Comparison of ENCODE assay signal across 8 cellular contexts in genomic region chr19:52923782-52924593, GRCh38. TPM values are rescaled to one million over a fixed set of nuclear protein-coding genes. Genes with fewer than 3 reads are reported as not detected.
DNase-seq lines count a peak whose midpoint lies in the region; ATAC-seq and TF ChIP-seq lines count a peak whose summit lies in the region.

No MANE protein-coding gene starts in this region.

- no peaks in the 10 kb centered on the region for H3K36me3 ChIP-seq in right lobe of liver
- no peaks in the 10 kb centered on the region for H3K36me3 ChIP-seq in thymus (ENCODE audit: control insufficient read depth, insufficient read depth)

- 39% methylated on average over 13 of the region's 18 CpGs for WGBS in right lobe of liver (ENCODE audit: insufficient coverage, low coverage, low lambda C conversion rate, missing lambda C conversion rate)
- 87% methylated on average over 18 of the region's 18 CpGs for WGBS in thymus

- peak overlapping the region in 2 of 3 donors; percentile 47 to 49 for H3K27ac ChIP-seq in right lobe of liver
- H3K27ac ChIP-seq in thymus (ENCODE audit: low read depth) = peak overlapping the region; percentile 20

- TF ChIP-seq CTCF in cardiac fibroblast (IDR thresholded peaks at IDR 0.05; ENCODE audit: low read depth, low read length) (no peak), right lobe of liver (IDR thresholded peaks at IDR 0.05) (no peak)

- TF ChIP-seq POLR2A in right lobe of liver (IDR thresholded peaks at IDR 0.05) (no peak), erythroblast (IDR thresholded peaks at IDR 0.05; ENCODE audit: low read length) (no peak)

- intact Hi-C loops in right lobe of liver (cut with DNase I) = no loop called here

- peak; percentile 37 for DNase-seq in DMS53 treated with DMSO at 0.1 percent for 48 hours (lab: John Stamatoyannopoulos, UW; ENCODE audit: unreplicated experiment)
- peak; percentile 5 for DNase-seq in NCI-H69 (lab: John Stamatoyannopoulos, UW)
- peak; percentile 14 to 49 for DNase-seq in cardiac fibroblast (ENCODE audit: low read depth in 2 of 2)
- DNase-seq in right lobe of liver = peak in 2 of 3 donors; percentile 44 to 57
- DNase-seq in NCI-H2107 treated with DMSO at 0.1 percent for 48 hours (lab: John Stamatoyannopoulos, UW; ENCODE audit: unreplicated experiment) = no peak
- no peak for DNase-seq in erythroblast (lab: John Stamatoyannopoulos, UW)
- no peak for DNase-seq in NCI-H1048 (lab: John Stamatoyannopoulos, UW)

- H3K27me3 ChIP-seq in right lobe of liver = no peaks in the 10 kb centered on the region
- H3K27me3 ChIP-seq in thymus (ENCODE audit: control insufficient read depth, insufficient read depth) = no peaks in the 10 kb centered on the region

- peak overlapping the region; percentile 64 to 72 for H3K4me3 ChIP-seq in cardiac fibroblast (replicated peaks in 1 of 2; ENCODE audit: low read depth in 2 of 2, low read length in 2 of 2)
- H3K4me3 ChIP-seq in right lobe of liver = peak overlapping the region; percentile 46 to 50 (median 49)
- peak overlapping the region; percentile 72 for H3K4me3 ChIP-seq in thymus (ENCODE audit: low read length)

- H3K9me3 ChIP-seq in right lobe of liver (no peaks in the 10 kb centered on the region), thymus (ENCODE audit: control insufficient read depth) (no peaks in the 10 kb centered on the region)

- H3K4me1 ChIP-seq in right lobe of liver (no peaks in the 10 kb centered on the region), thymus (ENCODE audit: control insufficient read depth, insufficient read depth, low read length) (peaks cover 3% of the 10 kb centered on the region)

- peak; percentile 28 to 63 (median 48) for ATAC-seq in right lobe of liver

RNA-seq across cellular contexts. Expression of gene ZNF888, which starts 0.8 kb away (rescaled TPM):
- total RNA-seq in right lobe of liver = 1 to 10 TPM in 1 of 6 experiments, under 1 TPM in 5; 0.37 to 2.0 (median 0.76) TPM
- 6.1 TPM for polyA plus RNA-seq in thymus

RNA-seq across cellular contexts. Expression of gene ZNF320, which starts 26.6 kb away (rescaled TPM):
- 1 to 10 TPM in 3 of 6 experiments, under 1 TPM in 2, not detected in 1; 0.68 to 5.0 (median 1.1) TPM for total RNA-seq in right lobe of liver
- 9.7 TPM for polyA plus RNA-seq in thymus

RNA-seq across cellular contexts. Expression of gene ZNF816, which starts 38.7 kb away (rescaled TPM):
- total RNA-seq in right lobe of liver = 1 to 10 TPM in 5 of 6 experiments, under 1 TPM in 1; 0.68 to 3.5 (median 1.9) TPM
- 8.4 TPM for polyA plus RNA-seq in thymus

Comparison
In these comparisons a context has a peak if more than half of its experiments do, and no peak if none do; other contexts are left out.
1. DNase-seq: peak in DMS53 treated with DMSO at 0.1 percent for 48 hours (single experiment), NCI-H69 (single experiment), cardiac fibroblast (2 of 2) and right lobe of liver (2 of 3); none in NCI-H2107 treated with DMSO at 0.1 percent for 48 hours (single experiment), erythroblast (0 of 2) and NCI-H1048 (single experiment).
2. Peak in every context shown above with its lines, with median percentiles within 50 percentile points of each other: H3K4me3 ChIP-seq.